Comparison of ENCODE assay signal across 8 cellular contexts in genomic region chr1:83857108-83857507, GRCh38.
DNase-seq lines count a peak whose midpoint lies in the region; ATAC-seq and TF ChIP-seq lines count a peak whose summit lies in the region.

No MANE protein-coding gene starts in this region.

- no peak overlapping the region for H3K4ac ChIP-seq in mesendoderm (ENCODE audit: low read depth, low read length)

- no peak overlapping the region for H4K8ac ChIP-seq in mesendoderm (ENCODE audit: low read depth, low read length)

- no peak overlapping the region for H4K5ac ChIP-seq in mesendoderm (ENCODE audit: low read length)

- CTCF ChIA-PET in activated CD8-positive, alpha-beta memory T cell treated with anti-CD3 and anti-CD28 coated beads, Interleukin-2, amount 10 ng/mL, durations not matched to agents 7 days and 5 days (lab: Charles Lee), result no interaction called here

- no peaks in the 10 kb centered on the region for H3K27me3 ChIP-seq in mesendoderm (ENCODE audit: insufficient read depth, low read length, poor library complexity)
- H3K27me3 ChIP-seq in upper lobe of left lung, result no peaks in the 10 kb centered on the region
- H3K27me3 ChIP-seq in Peyer's patch, result no peaks in the 10 kb centered on the region

- H3K4me3 ChIP-seq in mesendoderm (ENCODE audit: low read length), result no peak overlapping the region
- H3K4me3 ChIP-seq in upper lobe of left lung, result no peak overlapping the region
- H3K4me3 ChIP-seq in Peyer's patch, result no peak overlapping the region

- H3K4me1 ChIP-seq in mesendoderm (ENCODE audit: control insufficient read depth, low read depth, low read length) (no peaks in the 10 kb centered on the region), upper lobe of left lung (peaks cover 0 to 10% (median 0%) of the 10 kb centered on the region in 4 donors), Peyer's patch (no peaks in the 10 kb centered on the region)

- H3K4me2 ChIP-seq in mesendoderm (ENCODE audit: low read length), result no peak overlapping the region

- no peak for TF ChIP-seq EP300 in upper lobe of left lung (IDR thresholded peaks at IDR 0.05)

- H2AK5ac ChIP-seq in mesendoderm (ENCODE audit: low read length), result no peak overlapping the region

- H3K9ac ChIP-seq in mesendoderm (ENCODE audit: low read length), result no peak overlapping the region

- H3K4me1 Mint-ChIP-seq in activated CD8-positive, alpha-beta memory T cell treated with anti-CD3 and anti-CD28 coated beads, Interleukin-2, amount 10 ng/mL, durations not matched to agents 7 days and 5 days, result peaks cover 9% of the 10 kb centered on the region

- H3K36me3 ChIP-seq in mesendoderm (ENCODE audit: control insufficient read depth, insufficient read depth, low read length) (no peaks in the 10 kb centered on the region), upper lobe of left lung (no peaks in the 10 kb centered on the region), Peyer's patch (no peaks in the 10 kb centered on the region)

- no CpG with 5 or more reads among the region's 1 CpG for WGBS in mesendoderm (ENCODE audit: extremely low coverage, insufficient coverage, low lambda C conversion rate)
- WGBS in upper lobe of left lung, 2 donors, result 80% methylated on average over 1 of the region's 1 CpG

- no peaks in the 10 kb centered on the region for H3K79me2 ChIP-seq in mesendoderm (ENCODE audit: control insufficient read depth, insufficient read depth, low read length)

- H3K79me1 ChIP-seq in mesendoderm (ENCODE audit: low read length), result no peaks in the 10 kb centered on the region

- H3K18ac ChIP-seq in mesendoderm (ENCODE audit: low read length), result no peak overlapping the region

- H2BK120ac ChIP-seq in mesendoderm (ENCODE audit: low read depth, low read length), result no peak overlapping the region

- H3K27me3 Mint-ChIP-seq in activated CD8-positive, alpha-beta memory T cell treated with anti-CD3 and anti-CD28 coated beads, Interleukin-2, amount 10 ng/mL, durations not matched to agents 7 days and 5 days, result peaks cover 10% of the 10 kb centered on the region

- no peaks in the 10 kb centered on the region for H3K9me3 ChIP-seq in upper lobe of left lung
- H3K9me3 ChIP-seq in Peyer's patch, result no peaks in the 10 kb centered on the region

- DNase-seq in DMS114 treated with DMSO at 0.1 percent for 48 hours (lab: John Stamatoyannopoulos, UW; ENCODE audit: unreplicated experiment) (peak; percentile 72), LHCN-M2 (ENCODE audit: low read depth) (peak; percentile 9), amniotic stem cell (lab: John Stamatoyannopoulos, UW) (peak; percentile 46), mesendoderm (peak; percentile 13), upper lobe of left lung (no peak), Peyer's patch (no peak)
- DNase-seq in activated CD8-positive, alpha-beta memory T cell treated with anti-CD3 and anti-CD28 coated beads, Interleukin-2, amount 10 ng/mL, durations not matched to agents 7 days and 5 days, result no peak

- no peak overlapping the region for H3K4me3 Mint-ChIP-seq in activated CD8-positive, alpha-beta memory T cell treated with anti-CD3 and anti-CD28 coated beads, Interleukin-2, amount 10 ng/mL, durations not matched to agents 7 days and 5 days

- no peak for ATAC-seq in activated CD8-positive, alpha-beta memory T cell treated with anti-CD3 and anti-CD28 coated beads, Interleukin-2, amount 10 ng/mL, durations not matched to agents 7 days and 5 days
- ATAC-seq in upper lobe of left lung (ENCODE audit: low FRiP score in 2 of 2) (no peak), HG03159 (IDR thresholded peaks at IDR 0.05; ENCODE audit: unreplicated experiment) (no peak)

- no peak overlapping the region for H3K23ac ChIP-seq in mesendoderm (ENCODE audit: low read length)

- H3K27ac Mint-ChIP-seq in activated CD8-positive, alpha-beta memory T cell treated with anti-CD3 and anti-CD28 coated beads, Interleukin-2, amount 10 ng/mL, durations not matched to agents 7 days and 5 days, result no peak overlapping the region

- H3K27ac ChIP-seq in mesendoderm (ENCODE audit: low read depth, low read length) (no peak overlapping the region), upper lobe of left lung (no peak overlapping the region), Peyer's patch (no peak overlapping the region)

- H2BK5ac ChIP-seq in mesendoderm (ENCODE audit: low read length), result no peak overlapping the region

- no peaks in the 10 kb centered on the region for H3K36me3 Mint-ChIP-seq in activated CD8-positive, alpha-beta memory T cell treated with anti-CD3 and anti-CD28 coated beads, Interleukin-2, amount 10 ng/mL, durations not matched to agents 7 days and 5 days

- TF ChIP-seq CTCF in upper lobe of left lung (IDR thresholded peaks at IDR 0.05) (peak in 1 of 6 experiments; percentile 33), Peyer's patch (IDR thresholded peaks at IDR 0.05) (peak in 3 of 6 experiments; percentile 34 to 42 (median 40))

- no peak overlapping the region for H2BK15ac ChIP-seq in mesendoderm (replicated peaks; ENCODE audit: low read depth)

- H3K56ac ChIP-seq in mesendoderm (ENCODE audit: low read length), result no peak overlapping the region

- no peaks in the 10 kb centered on the region for H3K9me3 Mint-ChIP-seq in activated CD8-positive, alpha-beta memory T cell treated with anti-CD3 and anti-CD28 coated beads, Interleukin-2, amount 10 ng/mL, durations not matched to agents 7 days and 5 days (ENCODE audit: low read depth)

- TF ChIP-seq POLR2A in upper lobe of left lung (IDR thresholded peaks at IDR 0.05), result no peak
- no peak for TF ChIP-seq POLR2A in Peyer's patch (IDR thresholded peaks at IDR 0.05)

Comparison
In these comparisons a context has a peak if more than half of its experiments do, and no peak if none do; other contexts are left out.
1. DNase-seq: peak in DMS114 treated with DMSO at 0.1 percent for 48 hours (single experiment), LHCN-M2 (single experiment), amniotic stem cell (single experiment) and mesendoderm (single experiment); none in activated CD8-positive, alpha-beta memory T cell treated with anti-CD3 and anti-CD28 coated beads, Interleukin-2, amount 10 ng/mL, durations not matched to agents 7 days and 5 days (single experiment), upper lobe of left lung (0 of 2) and Peyer's patch (0 of 3).